In the genomic region with DNA sequence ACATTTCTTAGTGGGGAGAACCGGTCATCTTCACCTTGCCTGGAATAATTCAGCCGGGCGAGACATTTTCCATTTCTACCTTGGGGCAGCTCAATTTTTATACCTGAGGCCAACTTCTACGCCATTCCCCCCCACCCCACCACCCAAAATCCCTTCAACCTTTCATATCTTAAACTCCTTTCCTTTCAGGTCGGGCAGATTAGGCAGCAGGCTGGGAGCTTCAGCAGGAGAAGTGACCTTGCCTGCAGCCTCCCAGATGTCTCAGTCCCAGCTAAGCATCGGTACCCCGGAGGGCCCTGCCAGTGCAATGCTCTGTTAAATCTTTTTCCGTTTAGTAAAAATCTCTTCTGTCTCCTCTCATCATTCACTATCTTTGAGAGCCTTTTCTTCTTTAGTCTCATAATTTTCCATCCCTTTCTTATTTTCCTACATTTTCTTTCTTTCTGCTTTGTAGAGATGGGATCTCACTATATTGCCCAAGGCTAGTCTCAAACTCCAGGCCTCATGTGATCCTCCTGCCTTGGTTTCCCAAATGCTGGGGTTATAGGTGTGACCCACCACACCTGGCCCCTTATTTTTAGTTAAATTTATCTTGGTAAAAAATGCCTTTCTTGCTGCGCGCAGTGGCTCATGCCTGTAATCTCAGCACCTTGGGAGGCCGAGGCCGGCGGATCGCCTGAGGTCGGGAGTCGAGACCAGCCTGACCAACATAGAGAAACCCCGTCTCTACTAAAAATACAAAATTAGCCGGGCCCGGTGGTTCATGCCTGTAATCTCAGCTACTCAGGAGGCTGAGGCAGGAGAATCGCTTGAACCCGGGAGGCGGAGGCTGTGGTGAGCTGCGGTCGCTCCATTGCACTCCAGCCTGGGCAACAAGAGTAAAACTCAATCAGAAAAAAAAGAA, we compare ENCODE assay signal across 9 cellular contexts. TPM values are rescaled to one million over a fixed set of nuclear protein-coding genes. Genes with fewer than 3 reads are reported as not detected.
A peak's percentile ranks its signal among the peaks of the same experiment; 100 is the strongest.
DNase-seq lines count a peak whose midpoint lies in the region; FAIRE-seq and TF ChIP-seq lines count a peak whose summit lies in the region.
"Had no signal": no experiment of that assay in that cellular context is flagged by ENCODE, and none has a peak within 500 bp of the region (broad histone marks: within the 10 kb centered on the region; RNA-seq: fewer than 3 reads in every experiment).

No MANE protein-coding gene starts in this region.

- H3K27me3 Mint-ChIP-seq in activated CD4-positive, alpha-beta T cell treated with anti-CD3 and anti-CD28 coated beads, Interleukin-2, amount 10 ng/mL, durations not matched to agents 7 days and 5 days = no peaks in the 10 kb centered on the region
- peaks cover 4% of the 10 kb centered on the region for H3K27me3 Mint-ChIP-seq in HFFc6 (ENCODE audit: insufficient read depth)

- peak overlapping the region; percentile 90 for H3K4me3 ChIP-seq in adipocyte (ENCODE audit: low read length)
- peak overlapping the region; percentile 59 to 94 (median 88) for H3K4me3 ChIP-seq in keratinocyte (ENCODE audit: control insufficient read depth in 2 of 3, extremely low read depth in 1 of 3, insufficient read depth in 2 of 3, low read depth in 1 of 3, low read length in 3 of 3)

- TF ChIP-seq CTCF in keratinocyte (optimal IDR thresholded peaks at IDR 0.05 in 1 of 3, IDR thresholded peaks at IDR 0.05 in 1 of 3, conservative IDR thresholded peaks at IDR 0.05 in 1 of 3; ENCODE audit: extremely low read depth in 1 of 3, insufficient read depth in 2 of 3, low read length in 3 of 3) (no peak), HFFc6 (IDR thresholded peaks at IDR 0.05) (no peak)

- peak; percentile 31 for DNase-seq in activated CD4-positive, alpha-beta T cell treated with anti-CD3 and anti-CD28 coated beads for 48 hours
- DNase-seq in activated CD4-positive, alpha-beta T cell treated with anti-CD3 and anti-CD28 coated beads, Interleukin-2, amount 10 ng/mL, durations not matched to agents 7 days and 5 days = no peak
- DNase-seq in adipocyte (ENCODE audit: low read depth) (peak; percentile 46), keratinocyte (ENCODE audit: low read depth, low spot score) (no peak), substantia nigra (lab: John Stamatoyannopoulos, UW) (peak in 1 of 49 donors; percentile 8), NCI-H2171 treated with DMSO at 0.1 percent for 48 hours (lab: John Stamatoyannopoulos, UW) (no peak), SW480 (ENCODE audit: low spot score) (no peak), HFFc6 (no peak)
- DNase-seq: NCI-H526 treated with DMSO at 0.1 percent for 48 hours had no signal

- H2AFZ ChIP-seq in keratinocyte (ENCODE audit: control insufficient read depth, low read length) = no peak overlapping the region

- H3K36me3 Mint-ChIP-seq in activated CD4-positive, alpha-beta T cell treated with anti-CD3 and anti-CD28 coated beads, Interleukin-2, amount 10 ng/mL, durations not matched to agents 7 days and 5 days (ENCODE audit: low read depth) = peaks cover 17% of the 10 kb centered on the region
- H3K36me3 Mint-ChIP-seq in HFFc6 (ENCODE audit: low read depth) = peaks cover 15% of the 10 kb centered on the region

- POLR2A ChIA-PET in activated CD4-positive, alpha-beta T cell treated with anti-CD3 and anti-CD28 coated beads, Interleukin-2, amount 10 ng/mL, durations not matched to agents 7 days and 5 days (lab: Charles Lee) = interaction anchor here (1.5 to 5.6 kb wide), 4 partner anchors 23 to 56 kb away, joined by 6 to 88 read pairs (median 12); no protein-coding TSS in a partner anchor

- H3K4me2 ChIP-seq in keratinocyte (ENCODE audit: control insufficient read depth, extremely low read depth, insufficient read depth, low read depth, low read length) = peak overlapping the region; percentile 84

- H3K9me3 Mint-ChIP-seq in activated CD4-positive, alpha-beta T cell treated with anti-CD3 and anti-CD28 coated beads, Interleukin-2, amount 10 ng/mL, durations not matched to agents 7 days and 5 days = no peaks in the 10 kb centered on the region
- H3K9me3 Mint-ChIP-seq in HFFc6 = no peaks in the 10 kb centered on the region

- FAIRE-seq in keratinocyte (lab: Jason Lieb, UNC) = no peak

- H3K27ac Mint-ChIP-seq in activated CD4-positive, alpha-beta T cell treated with anti-CD3 and anti-CD28 coated beads, Interleukin-2, amount 10 ng/mL, durations not matched to agents 7 days and 5 days = no peak overlapping the region
- no peak overlapping the region for H3K27ac Mint-ChIP-seq in HFFc6

- no peak overlapping the region for H3K4me3 Mint-ChIP-seq in activated CD4-positive, alpha-beta T cell treated with anti-CD3 and anti-CD28 coated beads, Interleukin-2, amount 10 ng/mL, durations not matched to agents 7 days and 5 days
- H3K4me3 Mint-ChIP-seq in HFFc6 = no peak overlapping the region

- H3K79me2 ChIP-seq in keratinocyte (ENCODE audit: control insufficient read depth, insufficient read depth, low read length) = peaks cover 17% of the 10 kb centered on the region

- H3K9ac ChIP-seq in adipocyte (ENCODE audit: low read length) (peak overlapping the region; percentile 94), keratinocyte (ENCODE audit: control insufficient read depth, extremely low read depth, insufficient read depth, low read length) (peak overlapping the region; percentile 82)

- dilution Hi-C loops in keratinocyte (cut with MboI; ENCODE audit: extremely low pct_ligation_motif_present, low sequenced_read_pairs) = no loop called here

- H3K36me3 ChIP-seq in adipocyte (ENCODE audit: control insufficient read depth, insufficient read depth, low read length, severe bottlenecking) (peaks cover 32% of the 10 kb centered on the region), keratinocyte (ENCODE audit: control insufficient read depth in 2 of 2, extremely low read depth in 1 of 2, insufficient read depth in 2 of 2, low read length in 2 of 2) (peaks cover 6 to 8% of the 10 kb centered on the region in 2 experiments)

- no peaks in the 10 kb centered on the region for H4K20me1 ChIP-seq in keratinocyte (ENCODE audit: control insufficient read depth, extremely low read depth, insufficient read depth, low read length)

- CTCF ChIA-PET in activated CD4-positive, alpha-beta T cell treated with anti-CD3 and anti-CD28 coated beads, Interleukin-2, amount 10 ng/mL, durations not matched to agents 7 days and 5 days (lab: Charles Lee) = interaction anchor here (1.2 to 5.2 kb wide), 7 partner anchors 28 to 60 kb away, joined by 5 to 70 read pairs (median 17); no protein-coding TSS in a partner anchor

- no peaks in the 10 kb centered on the region for H3K9me1 ChIP-seq in keratinocyte (ENCODE audit: control insufficient read depth, extremely low read depth, insufficient read depth, low read length)

- H3K9me3 ChIP-seq in adipocyte (ENCODE audit: control insufficient read depth, low read length) (no peaks in the 10 kb centered on the region), keratinocyte (ENCODE audit: control insufficient read depth, low read depth, low read length) (no peaks in the 10 kb centered on the region)

- H3K4me1 Mint-ChIP-seq in activated CD4-positive, alpha-beta T cell treated with anti-CD3 and anti-CD28 coated beads, Interleukin-2, amount 10 ng/mL, durations not matched to agents 7 days and 5 days = peaks cover 24% of the 10 kb centered on the region
- peaks cover 10% of the 10 kb centered on the region for H3K4me1 Mint-ChIP-seq in HFFc6 (ENCODE audit: low read depth)

- peak overlapping the region; percentile 75 for H3K27ac ChIP-seq in keratinocyte (ENCODE audit: control insufficient read depth, insufficient read depth, low read length)
- peak overlapping the region; percentile 66 for H3K27ac ChIP-seq in substantia nigra (ENCODE audit: low read depth, low read length, poor library complexity, severe bottlenecking)

- H3K27me3 ChIP-seq in adipocyte (replicated peaks; ENCODE audit: control insufficient read depth, insufficient read depth, low read length) = no peaks in the 10 kb centered on the region
- no peaks in the 10 kb centered on the region for H3K27me3 ChIP-seq in keratinocyte (ENCODE audit: control insufficient read depth, extremely low read depth, insufficient read depth, low read length)

- H3K4me1 ChIP-seq in adipocyte (ENCODE audit: control insufficient read depth, insufficient read depth, low read length) (peaks cover 29% of the 10 kb centered on the region), keratinocyte (ENCODE audit: control insufficient read depth, extremely low read depth, insufficient read depth, low read length) (peaks cover 12% of the 10 kb centered on the region)

RNA-seq across cellular contexts. Expression of gene SLC2A3, which starts 1.2 kb away (rescaled TPM):
- total RNA-seq in activated CD4-positive, alpha-beta T cell treated with anti-CD3 and anti-CD28 coated beads, Interleukin-2, amount 10 ng/mL, durations not matched to agents 7 days and 5 days = 100 to 1,000 TPM; 227 to 230 TPM
- polyA plus RNA-seq in keratinocyte = 16.2 to 40.5 TPM (median 28.3 TPM) in 3 replicates
- polyA plus RNA-seq in keratinocyte (2011; ENCODE audit: low read depth) = 11.3 TPM
- polyA plus RNA-seq in keratinocyte (2011; cell fraction: cytosol; rRNA removed) = 6.6 and 8.1 TPM in 2 replicates
- polyA plus RNA-seq in keratinocyte (2011; cell fraction: nucleus; rRNA removed) = 29.8 and 30.9 TPM in 2 replicates
- 14.7 and 30.1 TPM in 2 replicates for polyA plus RNA-seq in keratinocyte (2012; ENCODE audit: low replicate concordance)
- polyA minus RNA-seq in keratinocyte = 19.1 to 53.4 TPM (median 38.4 TPM) in 3 replicates
- 7.5 TPM for polyA minus RNA-seq in keratinocyte (2011; cell fraction: cytosol; rRNA and poly(A)+ RNA removed)
- polyA minus RNA-seq in keratinocyte (2011; cell fraction: nucleus; rRNA and poly(A)+ RNA removed) = 23.0 and 41.5 TPM in 2 replicates
- 10 to 100 TPM; 37.0 to 50.5 (median 38.5) TPM for total RNA-seq in HFFc6 (2021; fragmentation: NEBNext Ultra II Directional; extraction: Animal tissue kit (Norgen Biotek cat#: 25700))

Comparison
In these comparisons a context has a peak if more than half of its experiments do, and no peak if none do; other contexts are left out.
1. DNase-seq: peak in activated CD4-positive, alpha-beta T cell treated with anti-CD3 and anti-CD28 coated beads for 48 hours (single experiment) and adipocyte (single experiment); none in activated CD4-positive, alpha-beta T cell treated with anti-CD3 and anti-CD28 coated beads, Interleukin-2, amount 10 ng/mL, durations not matched to agents 7 days and 5 days (single experiment), keratinocyte (single experiment), NCI-H2171 treated with DMSO at 0.1 percent for 48 hours (single experiment), SW480 (single experiment) and HFFc6 (single experiment).
2. RNA of gene SLC2A3, which starts 1.2 kb away (total RNA-seq): 227 to 230 TPM in activated CD4-positive, alpha-beta T cell treated with anti-CD3 and anti-CD28 coated beads, Interleukin-2, amount 10 ng/mL, durations not matched to agents 7 days and 5 days; 37.0 to 50.5 TPM in HFFc6; every median in the first group is over 4 times any median in the second.